2 cellular contexts compared by ENCODE assay signal in genomic region chr6:19749722-19750121, GRCh38.
A peak's percentile ranks its signal among the peaks of the same experiment; 100 is the strongest.
TF ChIP-seq lines count a peak whose summit lies in the region.

No MANE protein-coding gene starts in this region.

TF ChIP-seq in HepG2, 621 proteins besides CTCF, POLR2A, EP300 and RAD21:
- TF ChIP-seq, protein P1, sequence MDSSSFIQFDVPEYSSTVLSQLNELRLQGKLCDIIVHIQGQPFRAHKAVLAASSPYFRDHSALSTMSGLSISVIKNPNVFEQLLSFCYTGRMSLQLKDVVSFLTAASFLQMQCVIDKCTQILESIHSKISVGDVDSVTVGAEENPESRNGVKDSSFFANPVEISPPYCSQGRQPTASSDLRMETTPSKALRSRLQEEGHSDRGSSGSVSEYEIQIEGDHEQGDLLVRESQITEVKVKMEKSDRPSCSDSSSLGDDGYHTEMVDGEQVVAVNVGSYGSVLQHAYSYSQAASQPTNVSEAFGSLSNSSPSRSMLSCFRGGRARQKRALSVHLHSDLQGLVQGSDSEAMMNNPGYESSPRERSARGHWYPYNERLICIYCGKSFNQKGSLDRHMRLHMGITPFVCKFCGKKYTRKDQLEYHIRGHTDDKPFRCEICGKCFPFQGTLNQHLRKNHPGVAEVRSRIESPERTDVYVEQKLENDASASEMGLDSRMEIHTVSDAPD (CRISPR knock-in tag; IDR thresholded peaks at IDR 0.05), result no peak
- no peak for TF ChIP-seq TFE3 (CRISPR knock-in tag; IDR thresholded peaks at IDR 0.05)
- TF ChIP-seq HNRNPH1 (optimal IDR thresholded peaks at IDR 0.05; ENCODE audit: low read depth, low read length), result no peak
- no peak for TF ChIP-seq CCDC6 (CRISPR knock-in tag; IDR thresholded peaks at IDR 0.05)
- TF ChIP-seq FOXA3 (CRISPR knock-in tag; IDR thresholded peaks at IDR 0.05), result no peak
- peak; percentile 58 for TF ChIP-seq CEBPB (IDR thresholded peaks at IDR 0.05; ENCODE audit: borderline replicate concordance, low read depth, low read length)
- TF ChIP-seq ZIK1 (CRISPR knock-in tag; IDR thresholded peaks at IDR 0.05; ENCODE audit: borderline replicate concordance, low read depth), result no peak

TF ChIP-seq in H1, 55 proteins besides CTCF, POLR2A, EP300 and RAD21:
- no peak for TF ChIP-seq KDM1A (IDR thresholded peaks at IDR 0.05; ENCODE audit: borderline replicate concordance, low read length)
- 0 out of 2 replicates have a peak, but pooled peaks have one; percentile 23 for TF ChIP-seq CEBPB (IDR thresholded peaks at IDR 0.05; ENCODE audit: low read depth, low read length)
